27 cellular contexts compared by ENCODE assay signal in genomic region chr14:95037273-95037672, GRCh38.
DNase-seq lines count a peak whose midpoint lies in the region; ATAC-seq, FAIRE-seq and TF ChIP-seq lines count a peak whose summit lies in the region.
"Had no signal": no experiment of that assay in that cellular context is flagged by ENCODE, and none has a peak within 500 bp of the region (broad histone marks: within the 10 kb centered on the region; RNA-seq: fewer than 3 reads in every experiment).

No MANE protein-coding gene starts in this region.

- no peaks in the 10 kb centered on the region for H3K36me3 ChIP-seq in HepG2 (replicated peaks in 1 of 2; ENCODE audit: control insufficient read depth in 1 of 2, insufficient read depth in 2 of 2, low read length in 2 of 2)
- H3K36me3 ChIP-seq in right lobe of liver, result no peaks in the 10 kb centered on the region
- H3K36me3 ChIP-seq in upper lobe of right lung, result no peaks in the 10 kb centered on the region
- H3K36me3 ChIP-seq: HAP-1, SJCRH30 had no signal

- CTCF ChIA-PET in HepG2 (lab: Yijun Ruan, JAX; ENCODE audit: low intra/inter-chr PET ratio, low total read pairs), result no interaction called here

- in situ Hi-C loops in HepG2 (cut with HindIII; ENCODE audit: extremely low pct_ligation_motif_present, low pct_unique_long_range_greater_than_20kb), result no loop called here

- H3K27ac ChIP-seq in HepG2 (ENCODE audit: extremely low read length, insufficient read depth, low read length) (no peak overlapping the region), right lobe of liver (no peak overlapping the region), upper lobe of right lung (no peak overlapping the region)
- H3K27ac ChIP-seq: A549, SJCRH30 had no signal

- H3K4me3 ChIP-seq in HepG2 (replicated peaks in 1 of 3; ENCODE audit: insufficient read depth in 1 of 3, low read depth in 2 of 3, low read length in 3 of 3) (no peak overlapping the region), right lobe of liver (no peak overlapping the region), upper lobe of right lung (no peak overlapping the region)
- H3K4me3 ChIP-seq: A549, HAP-1, SJCRH30 had no signal

- TF ChIP-seq CTCF in HepG2 (CRISPR knock-in tag; IDR thresholded peaks at IDR 0.05) (no peak), right lobe of liver (IDR thresholded peaks at IDR 0.05) (no peak), upper lobe of right lung (IDR thresholded peaks at IDR 0.05) (no peak)

- intact Hi-C loops in HepG2 (cut with micrococcal nuclease; ENCODE audit: unreplicated experiment) (no loop called here), right lobe of liver (cut with DNase I) (no loop called here), upper lobe of right lung (cut with DNase I) (no loop called here)

- no TSS peak for BruUV-seq in HepG2 (replicated peaks; lab: Mats Ljungman, UMichigan)

- no peak for TF ChIP-seq EP300 in HepG2 (IDR thresholded peaks at IDR 0.05; ENCODE audit: low read depth in 2 of 2, low read length in 2 of 2)
- TF ChIP-seq EP300 in HepG2 (CRISPR knock-in tag; IDR thresholded peaks at IDR 0.05; ENCODE audit: borderline replicate concordance), result no peak

- TF ChIP-seq POLR2A in HepG2 (IDR thresholded peaks at IDR 0.05; ENCODE audit: insufficient read depth in 1 of 2, low read depth in 2 of 2, low read length in 2 of 2) (no peak), right lobe of liver (IDR thresholded peaks at IDR 0.05) (no peak)

- no peaks in the 10 kb centered on the region for H3K79me2 ChIP-seq in HepG2 (ENCODE audit: insufficient read depth, low read length)

- H4K20me1 ChIP-seq in HepG2 (ENCODE audit: insufficient read depth, low read length), result no peaks in the 10 kb centered on the region

- H3K4me1 ChIP-seq in HepG2 (ENCODE audit: insufficient read depth, low read length), result no peaks in the 10 kb centered on the region
- H3K4me1 ChIP-seq in right lobe of liver, result no peaks in the 10 kb centered on the region
- H3K4me1 ChIP-seq in upper lobe of right lung, result no peaks in the 10 kb centered on the region
- H3K4me1 ChIP-seq: A549, HAP-1, SJCRH30 had no signal

- 13% methylated on average over 1 of the region's 2 CpGs for WGBS in HepG2 (ENCODE audit: low lambda C conversion rate)
- no CpG with 5 or more reads among the region's 2 CpGs for WGBS in right lobe of liver (ENCODE audit: insufficient coverage, low coverage, low lambda C conversion rate, missing lambda C conversion rate)

- H2AFZ ChIP-seq in HepG2 (ENCODE audit: low read length), result no peak overlapping the region

- H3K4me2 ChIP-seq in HepG2 (ENCODE audit: low read depth, low read length), result no peak overlapping the region
- H3K4me2 ChIP-seq: A549 had no signal

- no peak for TF ChIP-seq RAD21 in HepG2 (CRISPR knock-in tag; IDR thresholded peaks at IDR 0.05)

- ATAC-seq in HepG2 (peak; percentile 31; the same call in 1 of the 3 replicates), right lobe of liver (no peak), left lobe of liver (no peak), upper lobe of right lung (no peak)
- ATAC-seq: A549 had no signal

- H3K9ac ChIP-seq in HepG2 (ENCODE audit: insufficient read depth, low read depth, low read length), result no peak overlapping the region

- DNase-seq in HepG2 (ENCODE audit: low spot score), result no peak
- DNase-seq in right lobe of liver, result no peak
- DNase-seq in dermis blood vessel endothelial cell, result peak; percentile 4
- peak; percentile 21 for DNase-seq in left lobe of liver (ENCODE audit: low spot score)
- DNase-seq in upper lobe of right lung, result peak; percentile 34
- DNase-seq in SIG-M5 (lab: John Stamatoyannopoulos, UW), result no peak
- DNase-seq in activated CD4-positive, CD25-positive, alpha-beta regulatory T cell treated with anti-CD3 and anti-CD28 coated beads, Interleukin-2, amount 50 U/mL, for 72 hours, result no peak
- DNase-seq: C1 segment of cervical spinal cord; CD4-positive, alpha-beta memory T cell; COR-L47; GOT3; HFFc6; KBM-7; MV-4-11; NCI-H1105 treated with DMSO at 0.1 percent for 48 hours; NCI-H146; NCI-H1930; NCI-H2107; NCI-H446; NCI-H524 treated with DMSO at 0.1 percent for 48 hours; NCI-H774; SJCRH30 had no signal

- no peaks in the 10 kb centered on the region for H3K9me3 ChIP-seq in HepG2 (ENCODE audit: low read length)
- H3K9me3 ChIP-seq in right lobe of liver, result no peaks in the 10 kb centered on the region
- no peaks in the 10 kb centered on the region for H3K9me3 ChIP-seq in upper lobe of right lung
- H3K9me3 ChIP-seq: HAP-1, SJCRH30 had no signal

- FAIRE-seq in HepG2 (lab: Jason Lieb, UNC), result no peak
- FAIRE-seq: A549, G401.6, HTR-8/SVneo, RCC 7860 had no signal

- POLR2A ChIA-PET in HepG2 (lab: Yijun Ruan, JAX), result no interaction called here

- H3K27me3 ChIP-seq in HepG2 (ENCODE audit: control insufficient read depth in 1 of 2, insufficient read depth in 2 of 2, low read length in 2 of 2) (peaks cover 8 to 50% of the 10 kb centered on the region in 2 experiments; a peak in 4 of 5 replicates), right lobe of liver (no peaks in the 10 kb centered on the region), upper lobe of right lung (no peaks in the 10 kb centered on the region)
- H3K27me3 ChIP-seq: SJCRH30 had no signal

TF ChIP-seq in HepG2, 621 proteins besides CTCF, POLR2A, EP300 and RAD21:
- TF ChIP-seq ZFP62 (CRISPR knock-in tag; IDR thresholded peaks at IDR 0.05) (no peak), NFYC (CRISPR knock-in tag; IDR thresholded peaks at IDR 0.05) (0 out of 2 replicates have a peak, but pooled peaks have one; percentile 16)

Comparison
In these comparisons a context has a peak if more than half of its experiments do, and no peak if none do; other contexts are left out.
1. DNase-seq: peak in dermis blood vessel endothelial cell (single experiment), left lobe of liver (single experiment) and upper lobe of right lung (single experiment); none in HepG2 (single experiment), right lobe of liver (0 of 3), SIG-M5 (single experiment) and activated CD4-positive, CD25-positive, alpha-beta regulatory T cell treated with anti-CD3 and anti-CD28 coated beads, Interleukin-2, amount 50 U/mL, for 72 hours (single experiment).